ENCODE assay signal across 8 cellular contexts in the genomic region with DNA sequence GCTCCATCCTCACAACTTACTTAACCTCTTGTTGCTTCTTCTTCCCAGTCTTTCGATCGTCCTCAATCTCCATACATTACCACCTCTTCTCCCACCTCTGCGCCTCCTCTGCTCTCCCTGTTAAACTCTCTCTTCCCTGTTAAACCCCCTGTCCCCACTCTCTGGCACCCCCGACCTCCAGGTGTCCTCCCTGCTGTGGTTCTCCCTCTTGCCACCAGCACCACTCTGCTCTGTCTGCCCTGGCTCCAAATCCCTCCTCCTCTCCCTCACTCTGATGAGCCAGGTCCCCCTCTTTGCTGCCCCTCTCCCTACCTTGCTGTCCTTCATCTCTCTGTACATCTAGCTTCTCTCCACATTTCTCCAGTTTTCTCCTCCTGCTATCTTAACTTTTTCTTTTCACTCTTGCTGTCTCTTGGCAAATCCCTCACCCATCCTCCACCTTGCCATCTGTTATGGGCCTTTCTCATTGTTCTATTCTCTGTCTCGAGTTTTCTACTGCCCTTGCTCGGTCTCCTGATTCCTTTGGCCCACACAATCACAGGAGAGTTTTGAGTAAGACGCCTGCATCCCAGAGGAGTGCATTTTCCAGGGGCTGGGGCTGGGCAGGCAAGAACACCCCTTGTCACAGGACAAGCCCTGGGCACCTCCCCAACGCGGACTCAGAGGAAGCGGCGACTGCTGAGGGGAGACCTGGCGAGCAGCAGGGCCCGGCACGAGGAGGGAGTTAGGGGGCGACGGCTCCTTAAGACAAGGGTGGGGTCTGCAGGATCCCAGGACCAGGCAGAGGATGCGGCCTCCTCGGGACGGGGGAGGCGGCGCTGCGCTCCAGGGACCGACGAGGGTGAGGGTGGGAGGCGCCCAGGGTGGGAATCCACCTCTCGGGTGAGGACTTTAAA. TPM values are rescaled to one million over a fixed set of nuclear protein-coding genes. Genes with fewer than 3 reads are reported as not detected.
DNase-seq lines count a peak whose midpoint lies in the region; ATAC-seq and TF ChIP-seq lines count a peak whose summit lies in the region.

No MANE protein-coding gene starts in this region.

- ATAC-seq in stimulated activated effector memory CD8-positive, alpha-beta T cell treated with anti-CD3 and anti-CD28 coated beads, Interleukin-12 subunit alpha, Interleukin-12 subunit beta, amount 100 ng/mL, for 72 hours, result no peak
- ATAC-seq in HG02571 (IDR thresholded peaks at IDR 0.05; ENCODE audit: unreplicated experiment) (no peak), GM19035 (IDR thresholded peaks at IDR 0.05; ENCODE audit: unreplicated experiment) (no peak), HG03457 (IDR thresholded peaks at IDR 0.05; ENCODE audit: unreplicated experiment) (no peak)

- no peak overlapping the region for H3K9ac ChIP-seq in HUES64 (ENCODE audit: low read depth, low read length)

- DNase-seq in astrocyte of the cerebellum (ENCODE audit: low read depth), result no peak
- no peak for DNase-seq in stimulated activated effector memory CD8-positive, alpha-beta T cell treated with anti-CD3 and anti-CD28 coated beads, Interleukin-12 subunit alpha, Interleukin-12 subunit beta, amount 100 ng/mL, for 72 hours (ENCODE audit: low spot score in 2 of 2)
- no peak for DNase-seq in RPMI8226

- H3K36me3 Mint-ChIP-seq in stimulated activated effector memory CD8-positive, alpha-beta T cell treated with anti-CD3 and anti-CD28 coated beads, Interleukin-12 subunit alpha, Interleukin-12 subunit beta, amount 100 ng/mL, for 72 hours, result no peaks in the 10 kb centered on the region

- H3K27me3 ChIP-seq in HUES64 (ENCODE audit: insufficient read depth, low read length), result peaks cover 19% of the 10 kb centered on the region

- TF ChIP-seq CTCF in astrocyte of the cerebellum (IDR thresholded peaks at IDR 0.05; ENCODE audit: low read depth, low read length, missing control alignments), result no peak

- peak overlapping the region; percentile 77 for H3K27ac Mint-ChIP-seq in stimulated activated effector memory CD8-positive, alpha-beta T cell treated with anti-CD3 and anti-CD28 coated beads, Interleukin-12 subunit alpha, Interleukin-12 subunit beta, amount 100 ng/mL, for 72 hours

- in situ Hi-C loops in astrocyte of the cerebellum (cut with HindIII; ENCODE audit: low sequenced_read_pairs), result no loop called here

- H3K4me1 Mint-ChIP-seq in stimulated activated effector memory CD8-positive, alpha-beta T cell treated with anti-CD3 and anti-CD28 coated beads, Interleukin-12 subunit alpha, Interleukin-12 subunit beta, amount 100 ng/mL, for 72 hours, result peaks cover 16% of the 10 kb centered on the region

- H3K9me3 Mint-ChIP-seq in stimulated activated effector memory CD8-positive, alpha-beta T cell treated with anti-CD3 and anti-CD28 coated beads, Interleukin-12 subunit alpha, Interleukin-12 subunit beta, amount 100 ng/mL, for 72 hours, result no peaks in the 10 kb centered on the region

- H3K27ac ChIP-seq in HUES64 (ENCODE audit: low read depth, low read length), result no peak overlapping the region

- no peaks in the 10 kb centered on the region for H3K9me3 ChIP-seq in HUES64 (ENCODE audit: insufficient read depth, low read depth, low read length)
- no peaks in the 10 kb centered on the region for H3K9me3 ChIP-seq in iPS-18c (ENCODE audit: control insufficient read depth, insufficient read depth, low read length)

- H3K4me3 ChIP-seq in HUES64 (ENCODE audit: low read length), result peak overlapping the region; percentile 66
- H3K4me3 ChIP-seq in astrocyte of the cerebellum (ENCODE audit: low read depth, low read length), result peak overlapping the region; percentile 44
- H3K4me3 ChIP-seq in iPS-18c (ENCODE audit: insufficient read depth, low read depth, low read length), result peak overlapping the region; percentile 56

- H3K4me1 ChIP-seq in HUES64 (ENCODE audit: insufficient read depth, low read length), result no peaks in the 10 kb centered on the region; the same call in 1 of the 2 replicates

- no peaks in the 10 kb centered on the region for H3K36me3 ChIP-seq in HUES64 (ENCODE audit: insufficient read depth, low read length)

- H3K4me3 Mint-ChIP-seq in stimulated activated effector memory CD8-positive, alpha-beta T cell treated with anti-CD3 and anti-CD28 coated beads, Interleukin-12 subunit alpha, Interleukin-12 subunit beta, amount 100 ng/mL, for 72 hours, result peak overlapping the region; percentile 72

- 27% methylated on average over 26 of the region's 26 CpGs for WGBS in HUES64

RNA-seq across cellular contexts. Expression of gene ERVV-1, which starts 21.4 kb away (rescaled TPM):
- not detected for polyA plus RNA-seq in HUES64 (2013, experiment 1 of 2)
- not detected for polyA plus RNA-seq in HUES64 (2013, experiment 2 of 2)

RNA-seq across cellular contexts. Expression of gene ZNF816, which starts 29.7 kb away (rescaled TPM):
- polyA plus RNA-seq in HUES64 (2013, experiment 1 of 2), result 8.7 TPM
- 8.5 TPM for polyA plus RNA-seq in HUES64 (2013, experiment 2 of 2)

RNA-seq across cellular contexts. Expression of gene ERVV-2, which starts 52.2 kb away (rescaled TPM):
- not detected for polyA plus RNA-seq in HUES64 (2013, experiment 1 of 2)
- polyA plus RNA-seq in HUES64 (2013, experiment 2 of 2), result not detected
